20 cellular contexts compared by ENCODE assay signal in the genomic region with DNA sequence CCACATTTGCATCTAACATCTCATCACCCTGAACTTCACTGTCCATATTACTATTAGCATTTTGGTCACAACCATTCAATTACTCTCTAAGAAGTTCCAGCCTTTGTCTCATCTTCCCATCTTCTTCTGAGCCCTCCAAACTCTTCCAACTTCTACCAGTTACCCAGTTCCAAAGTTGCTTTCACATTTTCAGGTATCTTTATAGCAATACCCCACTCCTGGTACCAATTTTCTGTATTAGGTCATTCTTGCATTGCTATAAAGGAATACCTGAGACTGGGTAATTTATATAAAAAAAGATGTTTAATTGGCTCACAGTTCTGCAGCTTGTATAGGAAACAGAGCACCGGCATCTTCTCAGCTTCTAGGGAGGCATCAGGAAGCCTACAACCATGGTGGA.
DNase-seq lines count a peak whose midpoint lies in the region; ATAC-seq, FAIRE-seq and TF ChIP-seq lines count a peak whose summit lies in the region.
"Had no signal": no experiment of that assay in that cellular context is flagged by ENCODE, and none has a peak within 500 bp of the region (broad histone marks: within the 10 kb centered on the region; RNA-seq: fewer than 3 reads in every experiment).

No MANE protein-coding gene starts in this region.

- no peak overlapping the region for H2BK5ac ChIP-seq in neuronal stem cell (ENCODE audit: low read length)

- 10% methylated on average over 1 of the region's 1 CpG for whole genome bisulfite sequencing in K562 (ENCODE audit: insufficient coverage, low coverage, missing lambda C conversion rate)
- no CpG with 5 or more reads among the region's 1 CpG for WGBS in neuronal stem cell (ENCODE audit: extremely low coverage in 2 of 2, insufficient read length in 2 of 2, insufficient replicate concordance in 1 of 2), 2 donors

- H3K27ac ChIP-seq in HEK293 (ENCODE audit: extremely low read depth, low read depth, low read length) (no peak overlapping the region), K562 (ENCODE audit: extremely low read depth, low read depth, low read length) (no peak overlapping the region), neuronal stem cell (replicated peaks; ENCODE audit: low read length) (no peak overlapping the region)
- H3K27ac ChIP-seq: 22Rv1; A549; BLaER1 treated with 17β-estradiol and CSF1 and Interleukin-3, amounts not matched to agents 10 nM and 100 nM; C4-2B had no signal

- POLR2A ChIA-PET in HEK293 (lab: Yijun Ruan, JAX): no interaction called here
- POLR2A ChIA-PET in K562 (lab: Yijun Ruan, JAX): no interaction called here

- H3K18ac ChIP-seq in neuronal stem cell (ENCODE audit: low read length): no peak overlapping the region

- H2AK5ac ChIP-seq in neuronal stem cell (ENCODE audit: low read depth, low read length): no peak overlapping the region

- H3K4me1 ChIP-seq in HEK293 (ENCODE audit: control insufficient read depth, insufficient read depth, low read length): no peaks in the 10 kb centered on the region
- H3K4me1 ChIP-seq in K562 (replicated peaks in 1 of 2; ENCODE audit: control insufficient read depth in 2 of 2, insufficient read depth in 2 of 2, low read length in 2 of 2): no peaks in the 10 kb centered on the region
- peaks cover 2 to 6% of the 10 kb centered on the region in 2 donors for H3K4me1 ChIP-seq in neuronal stem cell (ENCODE audit: control insufficient read depth in 2 of 2, insufficient read depth in 1 of 2, low read depth in 1 of 2, low read length in 2 of 2)
- H3K4me1 ChIP-seq: A549, Caco-2 had no signal

- in situ Hi-C loops in K562 (cut with MboI): no loop called here

- no TSS peak for BruUV-seq in K562 (replicated peaks; lab: Mats Ljungman, UMichigan)

- intact Hi-C loops in K562 (cut with micrococcal nuclease): no loop called here

- H4K20me1 ChIP-seq in K562 (replicated peaks; ENCODE audit: control insufficient read depth, insufficient read depth, low read length): no peaks in the 10 kb centered on the region
- H4K20me1 ChIP-seq: BLaER1 treated with 17β-estradiol and CSF1 and Interleukin-3, amounts not matched to agents 10 nM and 100 nM had no signal

- H3K4ac ChIP-seq in neuronal stem cell (ENCODE audit: low read length): no peak overlapping the region

- no peak for ATAC-seq in K562
- ATAC-seq: A549; CD8-positive, alpha-beta T cell had no signal

- no peaks in the 10 kb centered on the region for H3K79me2 ChIP-seq in K562 (ENCODE audit: control insufficient read depth, insufficient read depth, low read length)

- H3K36me3 ChIP-seq in HEK293 (ENCODE audit: control insufficient read depth in 2 of 2, insufficient read depth in 1 of 2, low read length in 2 of 2) (no peaks in the 10 kb centered on the region), K562 (ENCODE audit: control insufficient read depth, insufficient read depth, low read length) (no peaks in the 10 kb centered on the region), neuronal stem cell (replicated peaks in 1 of 2; ENCODE audit: control insufficient read depth in 2 of 2, insufficient read depth in 2 of 2, low read length in 2 of 2) (no peaks in the 10 kb centered on the region)
- H3K36me3 ChIP-seq: BLaER1 treated with 17β-estradiol and CSF1 and Interleukin-3, amounts not matched to agents 10 nM and 100 nM had no signal

- no peak overlapping the region for H2BK12ac ChIP-seq in neuronal stem cell (ENCODE audit: low read length)

- H3K4me2 ChIP-seq in K562 (ENCODE audit: insufficient read depth, low read length): no peak overlapping the region
- H3K4me2 ChIP-seq in neuronal stem cell (ENCODE audit: insufficient read depth, low read length, poor library complexity, severe bottlenecking): no peak overlapping the region
- H3K4me2 ChIP-seq: A549; BLaER1 treated with 17β-estradiol and CSF1 and Interleukin-3, amounts not matched to agents 10 nM and 100 nM had no signal

- H3K27me3 ChIP-seq in K562 (ENCODE audit: control insufficient read depth in 2 of 2, insufficient read depth in 2 of 2, low read length in 2 of 2): no peaks in the 10 kb centered on the region
- no peaks in the 10 kb centered on the region for H3K27me3 ChIP-seq in neuronal stem cell (ENCODE audit: control insufficient read depth in 3 of 3, insufficient read depth in 3 of 3, low read depth in 1 of 3, low read length in 3 of 3)
- H3K27me3 ChIP-seq: BLaER1 treated with 17β-estradiol and CSF1 and Interleukin-3, amounts not matched to agents 10 nM and 100 nM had no signal

- TF ChIP-seq POLR2A in K562 (conservative IDR thresholded peaks at IDR 0.05): no peak

- TF ChIP-seq EP300 in K562 (IDR thresholded peaks at IDR 0.05; ENCODE audit: low read length): no peak

- CTCF ChIA-PET in HEK293 (lab: Yijun Ruan, JAX): no interaction called here
- CTCF ChIA-PET in K562 (lab: Yijun Ruan, JAX; ENCODE audit: low intra/inter-chr PET ratio): no interaction called here

- no peak overlapping the region for H4K8ac ChIP-seq in neuronal stem cell (ENCODE audit: low read depth, low read length)

- no peak for FAIRE-seq in K562 (lab: Jason Lieb, UNC)
- FAIRE-seq: A549, D721Med, G401.6, GM12891, GM19239 had no signal

- H3K9ac ChIP-seq in K562 (ENCODE audit: insufficient read depth in 1 of 2, low read depth in 2 of 2, low read length in 2 of 2) (no peak overlapping the region), neuronal stem cell (ENCODE audit: low read depth, low read length, poor library complexity) (no peak overlapping the region)
- H3K9ac ChIP-seq: BLaER1 treated with 17β-estradiol and CSF1 and Interleukin-3, amounts not matched to agents 10 nM and 100 nM had no signal

- H2BK120ac ChIP-seq in neuronal stem cell (ENCODE audit: low read depth, low read length): no peak overlapping the region

- H3K4me3 ChIP-seq in HEK293 (ENCODE audit: low read depth, low read length) (no peak overlapping the region), K562 (no peak overlapping the region), neuronal stem cell (ENCODE audit: low read length in 2 of 2) (no peak overlapping the region)
- H3K4me3 ChIP-seq: A549; BLaER1 treated with 17β-estradiol and CSF1 and Interleukin-3, amounts not matched to agents 10 nM and 100 nM had no signal

- TF ChIP-seq RAD21 in K562 (CRISPR knock-in tag; conservative IDR thresholded peaks at IDR 0.05 in 1 of 2, IDR thresholded peaks at IDR 0.05 in 1 of 2): no peak

- no peak overlapping the region for H4K91ac ChIP-seq in neuronal stem cell (ENCODE audit: low read depth, low read length, poor library complexity)

- H2BK15ac ChIP-seq in neuronal stem cell (ENCODE audit: low read length): no peak overlapping the region

- DNase-seq in K562 (ENCODE audit: extremely low read depth in 1 of 4, low spot score in 3 of 4) (no peak), neuronal stem cell (ENCODE audit: low spot score) (no peak), NCI-H526 (lab: John Stamatoyannopoulos, UW) (no peak), cerebellar cortex (ENCODE audit: low spot score) (no peak)
- DNase-seq: AML-193; Caco-2; Calu3; CD4-positive, alpha-beta T cell; CD8-positive, alpha-beta T cell; DMS79 treated with DMSO at 0.1 percent for 48 hours; GF-D8 had no signal

- H3K9me3 ChIP-seq in HEK293 (ENCODE audit: control insufficient read depth, insufficient read depth, low read depth, low read length): no peaks in the 10 kb centered on the region
- no peaks in the 10 kb centered on the region for H3K9me3 ChIP-seq in K562 (replicated peaks; ENCODE audit: control insufficient read depth, insufficient read depth, low read depth, low read length)
- H3K9me3 ChIP-seq in neuronal stem cell (replicated peaks in 1 of 2; ENCODE audit: control insufficient read depth in 2 of 2, insufficient read depth in 1 of 2, low read depth in 1 of 2, low read length in 2 of 2): peaks cover 3 to 12% of the 10 kb centered on the region in 2 donors
- H3K9me3 ChIP-seq: A549 had no signal

- no peaks in the 10 kb centered on the region for H3K79me1 ChIP-seq in neuronal stem cell (ENCODE audit: low read depth, low read length)

- H2AFZ ChIP-seq in K562 (ENCODE audit: low read depth, low read length) (no peak overlapping the region), neuronal stem cell (ENCODE audit: low read length) (no peak overlapping the region)

- TF ChIP-seq CTCF in HEK293 (tag by site-specific recombination; IDR thresholded peaks at IDR 0.05): no peak
- TF ChIP-seq CTCF in K562 (IDR thresholded peaks at IDR 0.05 in 2 of 3, conservative IDR thresholded peaks at IDR 0.05 in 1 of 3; ENCODE audit: insufficient read depth in 2 of 3, low read depth in 1 of 3, low read length in 3 of 3): no peak

- H3K23ac ChIP-seq in neuronal stem cell (ENCODE audit: low read depth, low read length, poor library complexity): no peak overlapping the region

- H3K14ac ChIP-seq in neuronal stem cell (ENCODE audit: low read length): peak overlapping the region; percentile 21

- no peaks in the 10 kb centered on the region for H3K9me1 ChIP-seq in K562 (ENCODE audit: control insufficient read depth, insufficient read depth, low read length)

TF ChIP-seq in HEK293, 187 proteins besides CTCF, POLR2A, EP300 and RAD21:
- TF ChIP-seq ZNF707 (tag by site-specific recombination; IDR thresholded peaks at IDR 0.05): peak; percentile 81
- no peak for TF ChIP-seq ZNF26 (tag by site-specific recombination; IDR thresholded peaks at IDR 0.05)

TF ChIP-seq in K562, 482 proteins besides CTCF, POLR2A, EP300 and RAD21:
- TF ChIP-seq, protein P1, sequence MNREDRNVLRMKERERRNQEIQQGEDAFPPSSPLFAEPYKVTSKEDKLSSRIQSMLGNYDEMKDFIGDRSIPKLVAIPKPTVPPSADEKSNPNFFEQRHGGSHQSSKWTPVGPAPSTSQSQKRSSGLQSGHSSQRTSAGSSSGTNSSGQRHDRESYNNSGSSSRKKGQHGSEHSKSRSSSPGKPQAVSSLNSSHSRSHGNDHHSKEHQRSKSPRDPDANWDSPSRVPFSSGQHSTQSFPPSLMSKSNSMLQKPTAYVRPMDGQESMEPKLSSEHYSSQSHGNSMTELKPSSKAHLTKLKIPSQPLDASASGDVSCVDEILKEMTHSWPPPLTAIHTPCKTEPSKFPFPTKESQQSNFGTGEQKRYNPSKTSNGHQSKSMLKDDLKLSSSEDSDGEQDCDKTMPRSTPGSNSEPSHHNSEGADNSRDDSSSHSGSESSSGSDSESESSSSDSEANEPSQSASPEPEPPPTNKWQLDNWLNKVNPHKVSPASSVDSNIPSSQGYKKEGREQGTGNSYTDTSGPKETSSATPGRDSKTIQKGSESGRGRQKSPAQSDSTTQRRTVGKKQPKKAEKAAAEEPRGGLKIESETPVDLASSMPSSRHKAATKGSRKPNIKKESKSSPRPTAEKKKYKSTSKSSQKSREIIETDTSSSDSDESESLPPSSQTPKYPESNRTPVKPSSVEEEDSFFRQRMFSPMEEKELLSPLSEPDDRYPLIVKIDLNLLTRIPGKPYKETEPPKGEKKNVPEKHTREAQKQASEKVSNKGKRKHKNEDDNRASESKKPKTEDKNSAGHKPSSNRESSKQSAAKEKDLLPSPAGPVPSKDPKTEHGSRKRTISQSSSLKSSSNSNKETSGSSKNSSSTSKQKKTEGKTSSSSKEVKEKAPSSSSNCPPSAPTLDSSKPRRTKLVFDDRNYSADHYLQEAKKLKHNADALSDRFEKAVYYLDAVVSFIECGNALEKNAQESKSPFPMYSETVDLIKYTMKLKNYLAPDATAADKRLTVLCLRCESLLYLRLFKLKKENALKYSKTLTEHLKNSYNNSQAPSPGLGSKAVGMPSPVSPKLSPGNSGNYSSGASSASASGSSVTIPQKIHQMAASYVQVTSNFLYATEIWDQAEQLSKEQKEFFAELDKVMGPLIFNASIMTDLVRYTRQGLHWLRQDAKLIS (CRISPR knock-in tag; IDR thresholded peaks at IDR 0.05): no peak
- TF ChIP-seq ZNF707 (CRISPR knock-in tag; conservative IDR thresholded peaks at IDR 0.05): peak; percentile 90

Comparison
In these comparisons a context has a peak if more than half of its experiments do, and no peak if none do; other contexts are left out.
1. Of the 44 proteins assayed by ChIP-seq in both K562 and HEK293: peak only in K562: none; only in HEK293: none; in both: ZNF707; in neither: 43.